In genomic region chr2:137912358-137912757, GRCh38 we compare ENCODE assay signal across 17 cellular contexts. TPM values are rescaled to one million over a fixed set of nuclear protein-coding genes. Genes with fewer than 3 reads are reported as not detected.
A peak's percentile ranks its signal among the peaks of the same experiment; 100 is the strongest.
DNase-seq lines count a peak whose midpoint lies in the region; ATAC-seq, FAIRE-seq and TF ChIP-seq lines count a peak whose summit lies in the region.
"Had no signal": no experiment of that assay in that cellular context is flagged by ENCODE, and none has a peak within 500 bp of the region (broad histone marks: within the 10 kb centered on the region; RNA-seq: fewer than 3 reads in every experiment).

No MANE protein-coding gene starts in this region.

- H3K9me3 ChIP-seq in MM.1S (replicated peaks; ENCODE audit: insufficient read depth, low read length) (no peaks in the 10 kb centered on the region), uterus (no peaks in the 10 kb centered on the region)

- H3F3A ChIP-seq in MM.1S (ENCODE audit: insufficient read depth, low read length), result no peaks in the 10 kb centered on the region

- H3K27me3 ChIP-seq in MM.1S (replicated peaks; ENCODE audit: insufficient read depth, low read length) (no peaks in the 10 kb centered on the region), uterus (no peaks in the 10 kb centered on the region)

- no peaks in the 10 kb centered on the region for H3K9me2 ChIP-seq in MM.1S (replicated peaks; ENCODE audit: insufficient read depth, low read length)

- intact Hi-C loops in uterus (cut with DNase I; ENCODE audit: low total_unique reads), result no loop called here

- no peaks in the 10 kb centered on the region for H3K79me2 ChIP-seq in MM.1S (ENCODE audit: low read length)

- H3K4me2 ChIP-seq in MM.1S (ENCODE audit: low read depth, low read length), result peak overlapping the region; percentile 27; the same call in 1 of the 2 replicates

- H3K36me3 ChIP-seq in MM.1S (replicated peaks; ENCODE audit: insufficient read depth, low read length) (no peaks in the 10 kb centered on the region), uterus (no peaks in the 10 kb centered on the region)

- TF ChIP-seq CTCF in MM.1S (IDR thresholded peaks at IDR 0.05; ENCODE audit: low read length) (no peak), uterus (IDR thresholded peaks at IDR 0.05) (no peak)

- TF ChIP-seq POLR2A in uterus (IDR thresholded peaks at IDR 0.05), result no peak

- peak; percentile 49 for ATAC-seq in GM18907 (IDR thresholded peaks at IDR 0.05; ENCODE audit: unreplicated experiment)
- ATAC-seq in GM21825 (IDR thresholded peaks at IDR 0.05; ENCODE audit: unreplicated experiment), result no peak

- H3K4me1 ChIP-seq in MM.1S (ENCODE audit: low read length) (peaks cover 20% of the 10 kb centered on the region), uterus (no peaks in the 10 kb centered on the region)

- DNase-seq in DMS 273 treated with DMSO at 0.1 percent for 48 hours (lab: John Stamatoyannopoulos, UW) (peak; percentile 58), MM.1S (peak; percentile 86), fibroblast of peridontal ligament (ENCODE audit: extremely low read depth) (peak; percentile 3), urothelium cell line (ENCODE audit: low spot score) (no peak), uterus (no peak), hypothalamus (lab: John Stamatoyannopoulos, UW) (no peak)
- DNase-seq: C1 segment of cervical spinal cord, H9, NCI-H1048, NCI-H146, NCI-H2081 treated with DMSO at 0.1 percent for 48 hours, NCI-H345, SIG-M5 had no signal

- no peak for FAIRE-seq in urothelium cell line (lab: Jason Lieb, UNC)
- FAIRE-seq: A204.1, GM12891 had no signal

- no peak overlapping the region for H3K9ac ChIP-seq in MM.1S (ENCODE audit: low read length)

- H3K27ac ChIP-seq in MM.1S (ENCODE audit: low read length), result peak overlapping the region; percentile 40; the same call in 1 of the 2 replicates
- H3K27ac ChIP-seq in uterus, result no peak overlapping the region

- H3K4me3 ChIP-seq in MM.1S (ENCODE audit: low read length) (no peak overlapping the region), uterus (no peak overlapping the region)

- no peak overlapping the region for H2AFZ ChIP-seq in MM.1S (ENCODE audit: low read length)

- H4K20me1 ChIP-seq in MM.1S (ENCODE audit: insufficient read depth, low read length), result no peaks in the 10 kb centered on the region

RNA-seq across cellular contexts. Expression of gene HNMT, which starts 51.9 kb away (rescaled TPM):
- 100 to 1,000 TPM in 1 of 4 donors, 10 to 100 TPM in 3; 21.5 to 122 (median 60.4) TPM for total RNA-seq in uterus

Comparison
In these comparisons a context has a peak if more than half of its experiments do, and no peak if none do; other contexts are left out.
1. DNase-seq: peak in DMS 273 treated with DMSO at 0.1 percent for 48 hours (single experiment), MM.1S (single experiment) and fibroblast of peridontal ligament (single experiment); none in urothelium cell line (single experiment), uterus (0 of 2) and hypothalamus (0 of 51).